Comparison of ENCODE assay signal across 25 cellular contexts in genomic region chr2:100046961-100047950, GRCh38.
DNase-seq lines count a peak whose midpoint lies in the region; ATAC-seq and TF ChIP-seq lines count a peak whose summit lies in the region.
"Had no signal": no experiment of that assay in that cellular context is flagged by ENCODE, and none has a peak within 500 bp of the region (broad histone marks: within the 10 kb centered on the region; RNA-seq: fewer than 3 reads in every experiment).

No MANE protein-coding gene starts in this region.

- H2AFZ ChIP-seq in IMR-90 (replicated peaks; ENCODE audit: low read length, poor library complexity) (no peak overlapping the region), mesenchymal stem cell (ENCODE audit: low read depth, low read length) (no peak overlapping the region)

- H3K4me3 ChIP-seq in IMR-90 (ENCODE audit: insufficient read depth, low read depth, low read length) (no peak overlapping the region), mesenchymal stem cell (ENCODE audit: insufficient read depth in 1 of 2, low read depth in 1 of 2, low read length in 2 of 2) (peak overlapping the region in 1 of 2 experiments; percentile 29), Peyer's patch (no peak overlapping the region)
- H3K4me3 ChIP-seq: A549, GM12878, SK-N-MC had no signal

- peak overlapping the region; percentile 84 to 95 for H2BK12ac ChIP-seq in mesenchymal stem cell (ENCODE audit: low read length in 2 of 2)

- H3K36me3 ChIP-seq in IMR-90 (ENCODE audit: control insufficient read depth, insufficient read depth, low read length) (peaks cover 17% of the 10 kb centered on the region), mesenchymal stem cell (ENCODE audit: control insufficient read depth in 1 of 2, insufficient read depth in 2 of 2, low read depth in 1 of 2, low read length in 2 of 2) (peaks cover 0 to 15% of the 10 kb centered on the region in 2 experiments), Peyer's patch (no peaks in the 10 kb centered on the region)

- peaks cover 6% of the 10 kb centered on the region; the same call in 1 of the 2 replicates for H3K9me1 ChIP-seq in IMR-90 (ENCODE audit: insufficient read depth, low read length)

- H3K27ac ChIP-seq in 22Rv1 (peak overlapping the region; percentile 99), IMR-90 (ENCODE audit: insufficient read depth, low read length) (peak overlapping the region; percentile 48; the same call in 1 of the 2 replicates), mesenchymal stem cell (ENCODE audit: low read length, poor library complexity, severe bottlenecking) (no peak overlapping the region), Peyer's patch (no peak overlapping the region)
- H3K27ac ChIP-seq: A549, SK-N-MC had no signal

- H2AK5ac ChIP-seq in IMR-90 (ENCODE audit: low read depth, low read length) (peak overlapping the region; percentile 80; the same call in 1 of the 2 replicates), mesenchymal stem cell (ENCODE audit: low read length, severe bottlenecking) (no peak overlapping the region)

- POLR2A ChIA-PET in IMR-90 (lab: Charles Lee; ENCODE audit: unreplicated experiment) = no interaction called here

- TF ChIP-seq CTCF in 22Rv1 (IDR thresholded peaks at IDR 0.05) (no peak), IMR-90 (conservative IDR thresholded peaks at IDR 0.05; ENCODE audit: low read depth, low read length) (no peak), Peyer's patch (IDR thresholded peaks at IDR 0.05) (no peak)

- ATAC-seq in IMR-90 (ENCODE audit: low read depth) = peak; percentile 46
- ATAC-seq in HG03095 (IDR thresholded peaks at IDR 0.05; ENCODE audit: unreplicated experiment) = no peak
- no peak for ATAC-seq in HG03460 (IDR thresholded peaks at IDR 0.05; ENCODE audit: unreplicated experiment)
- ATAC-seq: GM12878 had no signal

- peak overlapping the region; percentile 23; the same call in 1 of the 3 replicates for H2BK15ac ChIP-seq in IMR-90 (ENCODE audit: low read depth, low read length)
- H2BK15ac ChIP-seq in mesenchymal stem cell (ENCODE audit: low read depth, poor library complexity, severe bottlenecking) = peak overlapping the region; percentile 71

- H2BK120ac ChIP-seq in IMR-90 (ENCODE audit: low read depth, low read length) = peak overlapping the region; percentile 76; the same call in 1 of the 2 replicates
- H2BK120ac ChIP-seq in mesenchymal stem cell (ENCODE audit: low read depth, low read length) = peak overlapping the region; percentile 42

- CTCF ChIA-PET in IMR-90 (lab: Yijun Ruan, JAX) = interaction anchor here (1.0 kb wide), 1 partner anchor 9 kb away, joined by 3 read pairs; no protein-coding TSS in a partner anchor

- H4K5ac ChIP-seq in IMR-90 (ENCODE audit: low read depth, low read length) = no peak overlapping the region; the same call in none of the 2 replicates

- H3K27me3 ChIP-seq in IMR-90 (ENCODE audit: control insufficient read depth, insufficient read depth, low read length) (no peaks in the 10 kb centered on the region), mesenchymal stem cell (ENCODE audit: control insufficient read depth in 1 of 2, insufficient read depth in 1 of 2, low read length in 2 of 2) (peaks cover 0 to 3% of the 10 kb centered on the region in 2 experiments), Peyer's patch (no peaks in the 10 kb centered on the region)

- DNase-seq in IMR-90 (peak; percentile 32), dedifferentiated amniotic fluid mesenchymal stem cell (ENCODE audit: extremely low spot score) (peak; percentile 40), mesenchymal stem cell (peak; percentile 79), Peyer's patch (no peak), SKM-1 treated with dmso at 0.1 percent for 144 hours (lab: John Stamatoyannopoulos, UW; ENCODE audit: unreplicated experiment) (no peak)
- DNase-seq: AML-193; C1 segment of cervical spinal cord; CD4-positive, alpha-beta memory T cell; DMS53; GDM1; KBM-7; MV-4-11; NCI-H1105; NCI-H1436 treated with DMSO at 0.1 percent for 48 hours; NCI-H187 treated with DMSO at 0.1 percent for 48 hours; NCI-H2107; NCI-H446 treated with DMSO at 0.1 percent for 48 hours; NCI-H526; SHP77 treated with DMSO at 0.1 percent for 48 hours had no signal

- peaks cover 24 to 47% of the 10 kb centered on the region in 2 experiments for H3K79me1 ChIP-seq in IMR-90 (ENCODE audit: low read depth in 1 of 2, low read length in 2 of 2)
- peaks cover 34% of the 10 kb centered on the region for H3K79me1 ChIP-seq in mesenchymal stem cell (replicated peaks; ENCODE audit: low read length, poor library complexity, severe bottlenecking)

- no peak overlapping the region; the same call in 1 of the 2 replicates for H4K91ac ChIP-seq in IMR-90 (ENCODE audit: insufficient read depth, low read depth, low read length)
- H4K91ac ChIP-seq in mesenchymal stem cell (ENCODE audit: low read length) = peak overlapping the region; percentile 65

- no peaks in the 10 kb centered on the region for H4K20me1 ChIP-seq in IMR-90 (ENCODE audit: insufficient read depth, low read length)

- H3K23ac ChIP-seq in IMR-90 (ENCODE audit: low read depth, low read length) (peak overlapping the region; percentile 36; the same call in 1 of the 2 replicates), mesenchymal stem cell (ENCODE audit: low read length in 2 of 2) (no peak overlapping the region)

- dilution Hi-C loops in IMR-90 (cut with HindIII; ENCODE audit: low sequenced_read_pairs, unreplicated experiment) = no loop called here

- H3K56ac ChIP-seq in IMR-90 (ENCODE audit: extremely low read depth, insufficient read depth, low read length) = no peak overlapping the region; the same call in 1 of the 2 replicates

- H4K8ac ChIP-seq in IMR-90 (ENCODE audit: low read depth in 2 of 2, low read length in 2 of 2) = peak overlapping the region in 1 of 2 experiments; percentile 24; a peak in 1 of 4 replicates
- H4K8ac ChIP-seq in mesenchymal stem cell (ENCODE audit: low read length) = peak overlapping the region; percentile 69

- TF ChIP-seq POLR2A in IMR-90 (IDR thresholded peaks at IDR 0.05; ENCODE audit: low read depth, low read length) (no peak), Peyer's patch (IDR thresholded peaks at IDR 0.05) (no peak)

- H2BK5ac ChIP-seq in IMR-90 (ENCODE audit: low read depth, low read length, poor library complexity, severe bottlenecking) (no peak overlapping the region), mesenchymal stem cell (ENCODE audit: low read depth, low read length, poor library complexity, severe bottlenecking) (no peak overlapping the region)

- no CpG with 5 or more reads among the region's 15 CpGs for WGBS in IMR-90 (ENCODE audit: extremely low coverage in 2 of 2, insufficient read length in 1 of 2), 2 experiments
- 70% methylated on average over 13 of the region's 15 CpGs for WGBS in mesenchymal stem cell

- H3K4ac ChIP-seq in IMR-90 (ENCODE audit: low read depth, low read length) (peak overlapping the region; percentile 77), mesenchymal stem cell (ENCODE audit: low read depth in 1 of 2, low read length in 2 of 2) (peak overlapping the region in 1 of 2 experiments; percentile 71)

- H3K9ac ChIP-seq in IMR-90 (ENCODE audit: low read depth, low read length) (no peak overlapping the region), mesenchymal stem cell (ENCODE audit: low read length) (no peak overlapping the region)

- no peaks in the 10 kb centered on the region for H3K9me3 ChIP-seq in IMR-90 (ENCODE audit: control insufficient read depth, insufficient read depth, low read length)
- no peaks in the 10 kb centered on the region for H3K9me3 ChIP-seq in mesenchymal stem cell (ENCODE audit: control insufficient read depth, low read length)
- H3K9me3 ChIP-seq in Peyer's patch = no peaks in the 10 kb centered on the region
- H3K9me3 ChIP-seq: A549 had no signal

- H3K4me1 ChIP-seq in IMR-90 (ENCODE audit: control insufficient read depth, insufficient read depth, low read length) = peaks cover 2% of the 10 kb centered on the region
- no peaks in the 10 kb centered on the region for H3K4me1 ChIP-seq in mesenchymal stem cell (ENCODE audit: control insufficient read depth, insufficient read depth, low read depth, low read length)
- H3K4me1 ChIP-seq in Peyer's patch = no peaks in the 10 kb centered on the region
- H3K4me1 ChIP-seq: A549 had no signal

- no peak overlapping the region for H2AK9ac ChIP-seq in IMR-90 (replicated peaks; ENCODE audit: low read depth, low read length, poor library complexity)

- H3K14ac ChIP-seq in IMR-90 (replicated peaks; ENCODE audit: low read depth, low read length) (peak overlapping the region; percentile 71; the same call in 1 of the 2 replicates), mesenchymal stem cell (ENCODE audit: low read length in 2 of 2) (peak overlapping the region in 1 of 2 experiments; percentile 88)

- in situ Hi-C loops in IMR-90 (cut with MboI; ENCODE audit: low sequenced_read_pairs) = no loop called here

- H2BK20ac ChIP-seq in IMR-90 (ENCODE audit: low read depth, low read length) = 0 out of 2 replicates have a peak overlapping the region, but pooled peaks have one; percentile 18

- BruUV-seq in IMR-90 (replicated peaks; lab: Mats Ljungman, UMichigan) = no TSS peak

- intact Hi-C loops in IMR-90 (cut with micrococcal nuclease) = no loop called here

- H3K18ac ChIP-seq in IMR-90 (ENCODE audit: low read depth, low read length) (peak overlapping the region; percentile 57), mesenchymal stem cell (ENCODE audit: low read depth in 1 of 2, low read length in 2 of 2) (peak overlapping the region; percentile 81 to 88)

- TF ChIP-seq RAD21 in IMR-90 (IDR thresholded peaks at IDR 0.05; ENCODE audit: low read length) = no peak

- H3K4me2 ChIP-seq in IMR-90 (ENCODE audit: low read depth, low read length) (peak overlapping the region; percentile 71; the same call in 1 of the 2 replicates), mesenchymal stem cell (ENCODE audit: low read length, poor library complexity, severe bottlenecking) (no peak overlapping the region)
- H3K4me2 ChIP-seq: A549 had no signal

TF ChIP-seq in IMR-90, 13 proteins besides CTCF, POLR2A, EP300 and RAD21 (continues in another document):
- TF ChIP-seq FOS (IDR thresholded peaks at IDR 0.05; ENCODE audit: low read depth, low read length) (no peak), MAZ (IDR thresholded peaks at IDR 0.05; ENCODE audit: borderline replicate concordance, low read depth, low read length) (no peak), ELK1 (IDR thresholded peaks at IDR 0.05; ENCODE audit: borderline replicate concordance, low read depth, low read length) (no peak), MAFK (IDR thresholded peaks at IDR 0.05; ENCODE audit: low read depth, low read length) (peak; percentile 21; the same call in 1 of the 2 replicates), NFE2L2 (IDR thresholded peaks at IDR 0.05; ENCODE audit: low read depth, low read length) (no peak), MXI1 (IDR thresholded peaks at IDR 0.05; ENCODE audit: borderline replicate concordance, low read depth, low read length) (no peak)

Comparison
In these comparisons a context has a peak if more than half of its experiments do, and no peak if none do; other contexts are left out.
1. H3K27ac ChIP-seq: peak in 22Rv1 (single experiment) and IMR-90 (single experiment); none in mesenchymal stem cell (single experiment) and Peyer's patch (0 of 4).
2. DNase-seq: peak in IMR-90 (single experiment), dedifferentiated amniotic fluid mesenchymal stem cell (single experiment) and mesenchymal stem cell (single experiment); none in Peyer's patch (0 of 3) and SKM-1 treated with dmso at 0.1 percent for 144 hours (single experiment).